ENCODE assay signal across 29 cellular contexts in genomic region chr4:3856604-3857204, GRCh38.
"Had no signal": no experiment of that assay in that cellular context is flagged by ENCODE, and none has a peak within 500 bp of the region (broad histone marks: within the 10 kb centered on the region; RNA-seq: fewer than 3 reads in every experiment).

No MANE protein-coding gene starts in this region.

- H3K27ac Mint-ChIP-seq: immature natural killer cell; mesothelial cell of epicardium; naive thymus-derived CD8-positive, alpha-beta T cell; nephron progenitor cell; progenitor cell of endocrine pancreas had no signal

- H3K9me3 ChIP-seq: esophagus squamous epithelium, neutrophil, right lobe of liver, suprapubic skin, transverse colon, upper lobe of right lung, uterus had no signal

- H3K27ac ChIP-seq: coronary artery, esophagus squamous epithelium, neutrophil, parathyroid adenoma, right lobe of liver, suprapubic skin, transverse colon, upper lobe of right lung, uterus had no signal

- H3K4me3 Mint-ChIP-seq: immature natural killer cell; mesothelial cell of epicardium; naive thymus-derived CD8-positive, alpha-beta T cell; nephron progenitor cell; stimulated activated naive CD8-positive, alpha-beta T cell treated with anti-CD3 and anti-CD28 coated beads, Interleukin-15, amount 100 ng/mL, for 72 hours had no signal

- H3K36me3 Mint-ChIP-seq: immature natural killer cell; mesothelial cell of epicardium; naive thymus-derived CD8-positive, alpha-beta T cell had no signal

- DNase-seq: dermis blood vessel endothelial cell; effector memory CD4-positive, alpha-beta T cell; erythroblast; esophagus squamous epithelium; foreskin melanocyte; hypothalamus; immature natural killer cell; islet precursor cell; mesenchymal stem cell; naive thymus-derived CD8-positive, alpha-beta T cell; nephron progenitor cell; small intestine; stimulated activated CD4-positive, alpha-beta T cell treated with anti-CD3 and anti-CD28 coated beads, Interleukin-12 subunit alpha, Interleukin-12 subunit beta, amount 100 ng/mL, for 4 hours; stimulated activated CD4-positive, alpha-beta T cell treated with anti-CD3 and anti-CD28 coated beads, Interleukin-1b, Interleukin-23, amount 100 ng/mL, for 48 hours; stimulated activated CD4-positive, alpha-beta T cell treated with anti-CD3 and anti-CD28 coated beads, Interleukin-4, amount 100 ng/mL, for 1 hour; stimulated activated CD8-positive, alpha-beta memory T cell treated with anti-CD3 and anti-CD28 coated beads, Interleukin-4, amount 100 ng/mL, for 48 hours; stimulated activated naive CD4-positive, alpha-beta T cell; stimulated activated naive CD8-positive, alpha-beta T cell treated with anti-CD3 and anti-CD28 coated beads, Interleukin-15, amount 100 ng/mL, for 72 hours; transverse colon; upper lobe of right lung; uterus had no signal

- H3K27me3 ChIP-seq: right lobe of liver, uterus had no signal

- H3K9ac ChIP-seq: parathyroid adenoma had no signal

- FAIRE-seq: endometrium, small intestine had no signal

- H3K4me1 ChIP-seq: esophagus squamous epithelium, parathyroid adenoma, right lobe of liver, suprapubic skin, transverse colon, upper lobe of right lung, uterus had no signal

- H3K4me3 ChIP-seq: coronary artery, esophagus squamous epithelium, right lobe of liver, suprapubic skin, transverse colon, upper lobe of right lung, uterus had no signal

- H3K9me3 Mint-ChIP-seq: immature natural killer cell; mesothelial cell of epicardium; naive thymus-derived CD8-positive, alpha-beta T cell; nephron progenitor cell; stimulated activated naive CD8-positive, alpha-beta T cell treated with anti-CD3 and anti-CD28 coated beads, Interleukin-15, amount 100 ng/mL, for 72 hours had no signal

- H3K4me1 Mint-ChIP-seq: immature natural killer cell; mesothelial cell of epicardium; nephron progenitor cell; stimulated activated naive CD8-positive, alpha-beta T cell treated with anti-CD3 and anti-CD28 coated beads, Interleukin-15, amount 100 ng/mL, for 72 hours had no signal

- H3K36me3 ChIP-seq: esophagus squamous epithelium, neutrophil, right lobe of liver, suprapubic skin, transverse colon, upper lobe of right lung, uterus had no signal
